In genomic region chr5:171418316-171418981, GRCh38 we compare ENCODE assay signal across 8 cellular contexts. TPM values are rescaled to one million over a fixed set of nuclear protein-coding genes. Genes with fewer than 3 reads are reported as not detected.
DNase-seq lines count a peak whose midpoint lies in the region; ATAC-seq and TF ChIP-seq lines count a peak whose summit lies in the region.

No MANE protein-coding gene starts in this region.

- TF ChIP-seq CTCF in AG04449 (IDR thresholded peaks at IDR 0.05; ENCODE audit: insufficient read depth, low read length, missing control alignments) (peak; percentile 97), endodermal cell (conservative IDR thresholded peaks at IDR 0.05) (peak; percentile 95)

- no peak overlapping the region for H3K27ac Mint-ChIP-seq in activated CD4-positive, alpha-beta memory T cell treated with anti-CD3 and anti-CD28 coated beads for 36 hours
- no peak overlapping the region for H3K27ac Mint-ChIP-seq in endodermal cell
- H3K27ac Mint-ChIP-seq in memory B cell, result no peak overlapping the region

- intact Hi-C loops in activated CD4-positive, alpha-beta memory T cell treated with anti-CD3 and anti-CD28 coated beads for 36 hours (cut with micrococcal nuclease), result loop anchor here (1.0 to 10.0 kb wide), 4 partner anchors 28 to 626 kb away; no protein-coding TSS in a partner anchor

- peaks cover 12% of the 10 kb centered on the region for H3K36me3 ChIP-seq in endodermal cell (ENCODE audit: control insufficient read depth, insufficient read depth, low read length)

- H3K4me1 Mint-ChIP-seq in activated CD4-positive, alpha-beta memory T cell treated with anti-CD3 and anti-CD28 coated beads for 36 hours (ENCODE audit: low read depth), result peaks cover 12% of the 10 kb centered on the region
- H3K4me1 Mint-ChIP-seq in endodermal cell, result peaks cover 5% of the 10 kb centered on the region
- peaks cover 6% of the 10 kb centered on the region for H3K4me1 Mint-ChIP-seq in memory B cell

- no peaks in the 10 kb centered on the region for H3K9me3 ChIP-seq in endodermal cell (ENCODE audit: control insufficient read depth, low read length)

- H3K4me3 ChIP-seq in AG04449 (ENCODE audit: low read depth, low read length), result peak overlapping the region; percentile 48
- H3K4me3 ChIP-seq in endodermal cell (ENCODE audit: low read length), result peak overlapping the region; percentile 83

- POLR2A ChIA-PET in AG04449 (lab: Yijun Ruan, JAX), result interaction anchor here (0.5 to 1.7 kb wide), 5 partner anchors 31 to 488 kb away, joined by 3 to 6 read pairs (median 3); partner anchors contain the start of gene NPM1
- POLR2A ChIA-PET in activated CD4-positive, alpha-beta memory T cell treated with anti-CD3 and anti-CD28 coated beads for 36 hours (lab: Charles Lee), result interaction anchor here (0.9 to 1.0 kb wide), 2 partner anchors 10 to 488 kb away, joined by 3 read pairs; no protein-coding TSS in a partner anchor

- H3K9me3 Mint-ChIP-seq in activated CD4-positive, alpha-beta memory T cell treated with anti-CD3 and anti-CD28 coated beads for 36 hours, result no peaks in the 10 kb centered on the region
- H3K9me3 Mint-ChIP-seq in endodermal cell (no peaks in the 10 kb centered on the region), memory B cell (no peaks in the 10 kb centered on the region)

- CTCF ChIA-PET in AG04449 (lab: Yijun Ruan, JAX), result interaction anchor here (0.5 to 7.8 kb wide), 41 partner anchors 10 to 641 kb away, joined by 3 to 153 read pairs (median 4); no protein-coding TSS in a partner anchor
- CTCF ChIA-PET in activated CD4-positive, alpha-beta memory T cell treated with anti-CD3 and anti-CD28 coated beads for 36 hours (lab: Charles Lee), result interaction anchor here (0.7 to 3.7 kb wide), 21 partner anchors 13 to 1279 kb away, joined by 3 to 25 read pairs (median 4); partner anchors contain the start of gene FBXW11

- no peaks in the 10 kb centered on the region for H3K4me1 ChIP-seq in endodermal cell (ENCODE audit: control insufficient read depth, insufficient read depth, low read length)

- DNase-seq in AG04449 (ENCODE audit: low read depth, low spot score) (peak; percentile 16), NCI-H2227 treated with DMSO at 0.1 percent for 48 hours (lab: John Stamatoyannopoulos, UW) (peak; percentile 53), endodermal cell (peak; percentile 98), memory B cell (ENCODE audit: low spot score in 2 of 2) (peak in 1 of 2 donors; percentile 29)
- peak; percentile 74 for DNase-seq in activated CD4-positive, alpha-beta memory T cell treated with anti-CD3 and anti-CD28 coated beads for 36 hours
- DNase-seq in stimulated activated CD8-positive, alpha-beta memory T cell treated with anti-CD3 and anti-CD28 coated beads, Interleukin-15, amount 100 ng/mL, for 48 hours (ENCODE audit: low read depth in 2 of 2), result peak; percentile 32 to 44

- ATAC-seq in GM18505 (IDR thresholded peaks at IDR 0.05; ENCODE audit: unreplicated experiment), result peak; percentile 58
- ATAC-seq in HG02981 (IDR thresholded peaks at IDR 0.05; ENCODE audit: unreplicated experiment), result peak; percentile 63
- ATAC-seq in memory B cell (ENCODE audit: low read depth), result peak; percentile 49

- H3K9ac ChIP-seq in endodermal cell (ENCODE audit: extremely low read depth, low read length, poor library complexity, severe bottlenecking), result no peak overlapping the region

- peaks cover 1% of the 10 kb centered on the region for H3K36me3 Mint-ChIP-seq in activated CD4-positive, alpha-beta memory T cell treated with anti-CD3 and anti-CD28 coated beads for 36 hours
- no peaks in the 10 kb centered on the region for H3K36me3 Mint-ChIP-seq in endodermal cell (ENCODE audit: low read depth)
- H3K36me3 Mint-ChIP-seq in memory B cell, result no peaks in the 10 kb centered on the region

- no peak overlapping the region for H3K27ac ChIP-seq in endodermal cell (ENCODE audit: low read depth, low read length)

- peaks cover 39% of the 10 kb centered on the region for H3K27me3 ChIP-seq in endodermal cell (ENCODE audit: control insufficient read depth, insufficient read depth, low read length, poor library complexity, severe bottlenecking)

- no peak for TF ChIP-seq POLR2A in GM18505 (IDR thresholded peaks at IDR 0.05; ENCODE audit: borderline replicate concordance, extremely low read depth, insufficient read depth, insufficient read length)

- WGBS in endodermal cell (ENCODE audit: insufficient coverage in 1 of 2, insufficient read length in 1 of 2), 2 experiments, result 10 to 12% methylated on average over 17 to 26 of the region's 26 CpGs

- H3K4me3 Mint-ChIP-seq in activated CD4-positive, alpha-beta memory T cell treated with anti-CD3 and anti-CD28 coated beads for 36 hours, result peak overlapping the region; percentile 52
- H3K4me3 Mint-ChIP-seq in endodermal cell (peak overlapping the region; percentile 59), memory B cell (peak overlapping the region; percentile 86)

- peaks cover 14% of the 10 kb centered on the region for H3K27me3 Mint-ChIP-seq in activated CD4-positive, alpha-beta memory T cell treated with anti-CD3 and anti-CD28 coated beads for 36 hours
- peaks cover 37% of the 10 kb centered on the region for H3K27me3 Mint-ChIP-seq in endodermal cell (ENCODE audit: insufficient read depth)
- peaks cover 1% of the 10 kb centered on the region for H3K27me3 Mint-ChIP-seq in memory B cell

RNA-seq across cellular contexts. Expression of gene FGF18, which starts 1.0 kb away (rescaled TPM):
- under 1 TPM in 1 of 2 experiments, not detected in 1; 0.10 TPM for total RNA-seq in activated CD4-positive, alpha-beta memory T cell treated with anti-CD3 and anti-CD28 coated beads for 36 hours
- under 1 TPM; 0.44 to 0.57 TPM for total RNA-seq in endodermal cell
- polyA plus RNA-seq in endodermal cell (2013, experiment 1 of 2), result 3.8 TPM
- 3.6 TPM for polyA plus RNA-seq in endodermal cell (2013, experiment 2 of 2)

RNA-seq across cellular contexts. Expression of gene NPM1, which starts 30.8 kb away (rescaled TPM):
- total RNA-seq in activated CD4-positive, alpha-beta memory T cell treated with anti-CD3 and anti-CD28 coated beads for 36 hours, result 1,000 to 10,000 TPM; 2,483 to 2,592 TPM
- total RNA-seq in endodermal cell, result 1,000 to 10,000 TPM; 1,997 to 2,127 TPM
- 2,680 TPM for polyA plus RNA-seq in endodermal cell (2013, experiment 1 of 2)
- 2,415 TPM for polyA plus RNA-seq in endodermal cell (2013, experiment 2 of 2)
